In genomic region chr10:113765910-113766309, GRCh38 we compare ENCODE assay signal across 16 cellular contexts.
DNase-seq lines count a peak whose midpoint lies in the region; ATAC-seq and TF ChIP-seq lines count a peak whose summit lies in the region.
"Had no signal": no experiment of that assay in that cellular context is flagged by ENCODE, and none has a peak within 500 bp of the region (broad histone marks: within the 10 kb centered on the region; RNA-seq: fewer than 3 reads in every experiment).

No MANE protein-coding gene starts in this region.

- ATAC-seq in HG03354 (IDR thresholded peaks at IDR 0.05; ENCODE audit: poor library complexity, severe bottlenecking, unreplicated experiment) (no peak), HG02938 (IDR thresholded peaks at IDR 0.05; ENCODE audit: unreplicated experiment) (no peak)

- H3K9ac ChIP-seq in mucosa of stomach (ENCODE audit: low read length) = peak overlapping the region; percentile 20
- H3K9ac ChIP-seq: KMS-11 had no signal

- H3K4me1 ChIP-seq in mucosa of stomach (ENCODE audit: control insufficient read depth, insufficient read depth, low read length) = peaks cover 5% of the 10 kb centered on the region

- H3K9me3 ChIP-seq in mucosa of stomach (ENCODE audit: control insufficient read depth, low read length) = no peaks in the 10 kb centered on the region

- no peaks in the 10 kb centered on the region for H3K27me3 ChIP-seq in mucosa of stomach (ENCODE audit: control insufficient read depth, insufficient read depth, low read length)

- peak overlapping the region; percentile 31 for H3K27ac ChIP-seq in 22Rv1
- H3K27ac ChIP-seq in VCaP = peak overlapping the region; percentile 89
- H3K27ac ChIP-seq: KMS-11, SK-N-MC had no signal

- TF ChIP-seq CTCF in 22Rv1 (IDR thresholded peaks at IDR 0.05) = no peak
- TF ChIP-seq CTCF in LNCaP clone FGC (IDR thresholded peaks at IDR 0.05; ENCODE audit: control insufficient read depth, extremely low read depth, insufficient read depth) = no peak
- no peak for TF ChIP-seq CTCF in VCaP (conservative IDR thresholded peaks at IDR 0.05)

- H3K4me3 ChIP-seq in LNCaP clone FGC (ENCODE audit: low read depth, low read length) (0 out of 2 replicates have a peak overlapping the region, but pooled peaks have one; percentile 21), mucosa of stomach (ENCODE audit: low read length) (no peak overlapping the region)
- H3K4me3 ChIP-seq: SK-N-MC had no signal

- H3K36me3 ChIP-seq in mucosa of stomach (ENCODE audit: control insufficient read depth, insufficient read depth, low read length) = no peaks in the 10 kb centered on the region

- DNase-seq in LNCaP clone FGC (ENCODE audit: low read depth) = no peak
- no peak for DNase-seq in 8988T
- DNase-seq: H7, HFFc6, NCI-H1436, NCI-H2029 treated with DMSO at 0.1 percent for 48 hours, NCI-H2227 treated with DMSO at 0.1 percent for 48 hours, NCI-H510A treated with DMSO at 0.1 percent for 48 hours, Right ventricle myocardium superior had no signal
